Comparison of ENCODE assay signal across 8 cellular contexts in the genomic region with DNA sequence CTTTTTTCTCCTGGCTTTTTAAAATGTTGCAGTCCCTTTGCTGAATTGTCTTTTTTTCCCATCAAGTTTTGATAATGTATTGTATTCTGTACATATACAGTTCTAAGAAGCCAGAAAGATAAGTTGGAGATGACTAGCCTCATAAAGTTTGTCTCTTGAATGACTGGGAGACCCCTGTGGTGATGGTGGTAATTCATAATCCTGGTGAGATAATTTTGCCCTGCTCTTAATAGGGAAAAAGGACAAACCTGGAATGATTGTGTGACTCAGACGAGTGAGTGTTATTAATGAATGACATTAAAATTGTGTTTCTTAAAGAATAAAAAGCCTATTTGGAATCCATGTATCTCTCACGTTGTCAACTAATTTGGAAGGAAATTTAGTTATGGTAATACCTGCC. TPM values are rescaled to one million over a fixed set of nuclear protein-coding genes. Genes with fewer than 3 reads are reported as not detected.
DNase-seq lines count a peak whose midpoint lies in the region; ATAC-seq, FAIRE-seq and TF ChIP-seq lines count a peak whose summit lies in the region.

No MANE protein-coding gene starts in this region.

- no peak for FAIRE-seq in bronchial epithelial cell (lab: Jason Lieb, UNC)

- CTCF ChIA-PET in CD4-positive, alpha-beta T cell (lab: Charles Lee) = no interaction called here

- H3K9ac ChIP-seq in KMS-11 = no peak overlapping the region

- H3K9me3 ChIP-seq in CD4-positive, alpha-beta T cell (ENCODE audit: control insufficient read depth, low read length) = no peaks in the 10 kb centered on the region

- peak overlapping the region; percentile 98 for H3K27ac Mint-ChIP-seq in CD4-positive, alpha-beta T cell
- peak overlapping the region; percentile 2 to 99 (median 97) for H3K27ac Mint-ChIP-seq in naive thymus-derived CD8-positive, alpha-beta T cell

- no peak for DNase-seq in CD4-positive, alpha-beta T cell
- DNase-seq in bronchial epithelial cell (ENCODE audit: low read depth) = no peak
- DNase-seq in naive thymus-derived CD8-positive, alpha-beta T cell = no peak
- DNase-seq in retina = no peak
- no peak for DNase-seq in D341Med (ENCODE audit: low spot score)

- H3K27me3 ChIP-seq in CD4-positive, alpha-beta T cell (ENCODE audit: control insufficient read depth, insufficient read depth, low read length) = no peaks in the 10 kb centered on the region
- no peaks in the 10 kb centered on the region for H3K27me3 ChIP-seq in KMS-11 (ENCODE audit: insufficient read depth, low read depth)
- H3K27me3 ChIP-seq in bronchial epithelial cell (ENCODE audit: control insufficient read depth, insufficient read depth, low read length) = no peaks in the 10 kb centered on the region

- no peak overlapping the region for H3K27ac ChIP-seq in CD4-positive, alpha-beta T cell (ENCODE audit: low read depth, low read length)
- no peak overlapping the region for H3K27ac ChIP-seq in KMS-11

- peaks cover 32% of the 10 kb centered on the region for H3K79me2 ChIP-seq in KMS-11 (ENCODE audit: insufficient read depth, low read depth)

- TF ChIP-seq CTCF in CD4-positive, alpha-beta T cell (IDR thresholded peaks at IDR 0.05) = no peak
- TF ChIP-seq CTCF in KMS-11 (conservative IDR thresholded peaks at IDR 0.05; ENCODE audit: low read depth, low read length) (no peak), bronchial epithelial cell (IDR thresholded peaks at IDR 0.05; ENCODE audit: insufficient read depth, low read length, severe bottlenecking) (no peak)

- H3K4me1 Mint-ChIP-seq in CD4-positive, alpha-beta T cell (ENCODE audit: low read depth) = peaks cover 33% of the 10 kb centered on the region
- peaks cover 9 to 39% (median 28%) of the 10 kb centered on the region in 4 donors for H3K4me1 Mint-ChIP-seq in naive thymus-derived CD8-positive, alpha-beta T cell

- H3K4me2 ChIP-seq in KMS-11 = peak overlapping the region; percentile 69

- no peaks in the 10 kb centered on the region for H3K9me3 Mint-ChIP-seq in CD4-positive, alpha-beta T cell
- H3K9me3 Mint-ChIP-seq in naive thymus-derived CD8-positive, alpha-beta T cell = no peaks in the 10 kb centered on the region

- H4K20me1 ChIP-seq in KMS-11 (ENCODE audit: insufficient read depth) = no peaks in the 10 kb centered on the region; the same call in 1 of the 2 replicates

- H3K36me3 ChIP-seq in KMS-11 (ENCODE audit: insufficient read depth) (no peaks in the 10 kb centered on the region), bronchial epithelial cell (ENCODE audit: control insufficient read depth, insufficient read depth, low read length) (no peaks in the 10 kb centered on the region)

- intact Hi-C loops in CD4-positive, alpha-beta T cell (cut with DNase I, micrococcal nuclease) = loop anchor here (2.0 to 10.0 kb wide), 5 partner anchors 58 to 678 kb away; a partner anchor contains a TSS

- ATAC-seq in CD4-positive, alpha-beta T cell (ENCODE audit: poor library complexity) = no peak
- no peak for ATAC-seq in naive thymus-derived CD8-positive, alpha-beta T cell
- ATAC-seq in GM18868 (IDR thresholded peaks at IDR 0.05; ENCODE audit: unreplicated experiment) = no peak
- ATAC-seq in GM21390 (IDR thresholded peaks at IDR 0.05; ENCODE audit: unreplicated experiment) = no peak

- no peaks in the 10 kb centered on the region for H3K27me3 Mint-ChIP-seq in CD4-positive, alpha-beta T cell
- peaks cover 0 to 2% (median 0%) of the 10 kb centered on the region in 5 donors for H3K27me3 Mint-ChIP-seq in naive thymus-derived CD8-positive, alpha-beta T cell

- peaks cover 19% of the 10 kb centered on the region for H3K4me1 ChIP-seq in KMS-11 (ENCODE audit: low read depth, poor library complexity, severe bottlenecking)

- H2AFZ ChIP-seq in KMS-11 (ENCODE audit: low read depth) = no peak overlapping the region

- POLR2A ChIA-PET in CD4-positive, alpha-beta T cell (lab: Charles Lee) = interaction anchor here (1.2 to 1.6 kb wide), 3 partner anchors 58 to 656 kb away, joined by 3 to 6 read pairs (median 5); a partner anchor contains a TSS
- POLR2A ChIA-PET in naive thymus-derived CD8-positive, alpha-beta T cell (lab: Charles Lee) = interaction anchor here (1.4 to 3.2 kb wide), 2 partner anchors 59 to 235 kb away, joined by 5 to 16 read pairs; a partner anchor contains a TSS

- peak overlapping the region; percentile 99 for H3K4me3 Mint-ChIP-seq in CD4-positive, alpha-beta T cell
- peak overlapping the region; percentile 97 to 100 (median 99) for H3K4me3 Mint-ChIP-seq in naive thymus-derived CD8-positive, alpha-beta T cell

- H3K4me3 ChIP-seq in KMS-11 (IDR thresholded peaks at IDR 0.05; ENCODE audit: insufficient read depth, low read depth, low read length) (no peak overlapping the region), bronchial epithelial cell (ENCODE audit: low read depth, low read length) (peak overlapping the region; percentile 70)

- peaks cover 15% of the 10 kb centered on the region for H3K36me3 Mint-ChIP-seq in CD4-positive, alpha-beta T cell (ENCODE audit: low read depth)
- H3K36me3 Mint-ChIP-seq in naive thymus-derived CD8-positive, alpha-beta T cell = peaks cover 0 to 8% (median 4%) of the 10 kb centered on the region in 3 donors

RNA-seq across cellular contexts. Expression of a gene that starts 1.2 kb away (rescaled TPM):
- 1 to 10 TPM; 6.3 to 6.6 TPM for total RNA-seq in CD4-positive, alpha-beta T cell
- 48.2 and 63.1 TPM in 2 replicates for total RNA-seq in bronchial epithelial cell
- total RNA-seq in naive thymus-derived CD8-positive, alpha-beta T cell = 10 to 100 TPM; 33.5 to 34.9 TPM
- 10 to 100 TPM; 86.4 to 96.0 (median 94.3) TPM for polyA plus RNA-seq in naive thymus-derived CD8-positive, alpha-beta T cell

RNA-seq across cellular contexts. Expression of a gene that starts 58.7 kb away (rescaled TPM):
- 10 to 100 TPM; 32.1 to 35.4 TPM for total RNA-seq in CD4-positive, alpha-beta T cell
- 13.7 and 14.1 TPM in 2 replicates for total RNA-seq in bronchial epithelial cell
- total RNA-seq in naive thymus-derived CD8-positive, alpha-beta T cell = 10 to 100 TPM; 31.1 to 31.5 TPM
- polyA plus RNA-seq in naive thymus-derived CD8-positive, alpha-beta T cell = 10 to 100 TPM; 10.9 to 19.2 (median 12.1) TPM
